In the genomic region with DNA sequence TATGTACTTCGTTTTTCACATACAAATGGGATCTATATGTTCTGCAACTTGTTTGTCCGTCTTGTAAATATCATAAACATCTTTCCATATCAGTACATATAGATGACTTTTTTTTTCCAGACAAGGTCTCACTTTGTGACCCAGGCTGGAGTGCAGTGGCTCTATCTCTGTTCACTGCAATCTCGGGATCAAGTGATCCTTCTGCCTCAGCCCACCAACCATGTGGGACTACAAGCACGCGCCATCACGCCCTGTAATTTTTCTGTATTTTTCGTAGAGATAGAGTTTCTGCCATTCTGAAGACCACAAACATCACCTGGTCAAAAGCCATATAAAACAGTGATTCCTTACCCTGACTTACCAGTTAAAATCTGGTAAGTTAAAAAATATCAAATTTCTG, we compare ENCODE assay signal across 9 cellular contexts. TPM values are rescaled to one million over a fixed set of nuclear protein-coding genes. Genes with fewer than 3 reads are reported as not detected.
A peak's percentile ranks its signal among the peaks of the same experiment; 100 is the strongest.
DNase-seq lines count a peak whose midpoint lies in the region; ATAC-seq and TF ChIP-seq lines count a peak whose summit lies in the region.
"Had no signal": no experiment of that assay in that cellular context is flagged by ENCODE, and none has a peak within 500 bp of the region (broad histone marks: within the 10 kb centered on the region; RNA-seq: fewer than 3 reads in every experiment).

No MANE protein-coding gene starts in this region.

- TF ChIP-seq CTCF in activated CD8-positive, alpha-beta T cell treated with anti-CD3 and anti-CD28 coated beads for 36 hours (IDR thresholded peaks at IDR 0.05) = no peak

- intact Hi-C loops in activated CD8-positive, alpha-beta T cell treated with anti-CD3 and anti-CD28 coated beads for 36 hours (cut with micrococcal nuclease) = no loop called here

- no peaks in the 10 kb centered on the region for H3K27me3 Mint-ChIP-seq in activated CD8-positive, alpha-beta T cell treated with anti-CD3 and anti-CD28 coated beads for 36 hours
- no peaks in the 10 kb centered on the region for H3K27me3 Mint-ChIP-seq in naive B cell

- peak overlapping the region; percentile 94 for H3K4me3 Mint-ChIP-seq in activated CD8-positive, alpha-beta T cell treated with anti-CD3 and anti-CD28 coated beads for 36 hours
- peak overlapping the region in 5 of 8 donors; percentile 27 to 100 (median 98) for H3K4me3 Mint-ChIP-seq in naive B cell

- H3K9me3 ChIP-seq in KOPT-K1 (ENCODE audit: insufficient read depth, low read length, poor library complexity, severe bottlenecking) = no peaks in the 10 kb centered on the region

- peak overlapping the region; percentile 96 for H3K27ac ChIP-seq in KOPT-K1 (ENCODE audit: low read depth, low read length, poor library complexity, severe bottlenecking)

- peak overlapping the region; percentile 2 for H3K4me3 ChIP-seq in GM08714 (ENCODE audit: low read length)

- H3K4me1 Mint-ChIP-seq in activated CD8-positive, alpha-beta T cell treated with anti-CD3 and anti-CD28 coated beads for 36 hours (ENCODE audit: low read depth) = peaks cover 20% of the 10 kb centered on the region
- H3K4me1 Mint-ChIP-seq in naive B cell = peaks cover 27 to 32% (median 31%) of the 10 kb centered on the region in 3 donors

- H3K9me3 Mint-ChIP-seq in activated CD8-positive, alpha-beta T cell treated with anti-CD3 and anti-CD28 coated beads for 36 hours = peaks cover 6% of the 10 kb centered on the region
- peaks cover 0 to 6% (median 0%) of the 10 kb centered on the region in 7 donors for H3K9me3 Mint-ChIP-seq in naive B cell

- peaks cover 42% of the 10 kb centered on the region for H3K36me3 Mint-ChIP-seq in activated CD8-positive, alpha-beta T cell treated with anti-CD3 and anti-CD28 coated beads for 36 hours (ENCODE audit: low read depth)
- peaks cover 7 to 11% of the 10 kb centered on the region in 2 donors for H3K36me3 Mint-ChIP-seq in naive B cell

- ATAC-seq in activated CD8-positive, alpha-beta T cell treated with anti-CD3 and anti-CD28 coated beads for 36 hours = no peak
- ATAC-seq in naive B cell (ENCODE audit: low read depth in 2 of 2) = no peak
- no peak for ATAC-seq in HG02623 (IDR thresholded peaks at IDR 0.05; ENCODE audit: unreplicated experiment)

- H3K36me3 ChIP-seq in KOPT-K1 (ENCODE audit: insufficient read depth, low read length) = peaks cover 26% of the 10 kb centered on the region

- POLR2A ChIA-PET in activated CD8-positive, alpha-beta T cell treated with anti-CD3 and anti-CD28 coated beads for 36 hours (lab: Charles Lee) = no interaction called here

- CTCF ChIA-PET in activated CD8-positive, alpha-beta T cell treated with anti-CD3 and anti-CD28 coated beads for 36 hours (lab: Charles Lee) = no interaction called here

- H3K27ac Mint-ChIP-seq in activated CD8-positive, alpha-beta T cell treated with anti-CD3 and anti-CD28 coated beads for 36 hours = peak overlapping the region; percentile 27
- peak overlapping the region in 1 of 6 donors; percentile 24 for H3K27ac Mint-ChIP-seq in naive B cell

- no peak for DNase-seq in activated CD8-positive, alpha-beta T cell treated with anti-CD3 and anti-CD28 coated beads for 36 hours
- DNase-seq in naive B cell (no peak), OCI-M2 (lab: John Stamatoyannopoulos, UW; ENCODE audit: unreplicated experiment) (no peak), hypothalamus (lab: John Stamatoyannopoulos, UW) (no peak)
- DNase-seq: NCI-H1105; stimulated activated CD4-positive, alpha-beta T cell treated with anti-CD3 and anti-CD28 coated beads, Interleukin-4, amount 100 ng/mL, for 24 hours had no signal

RNA-seq across cellular contexts. Expression of a gene that starts 37.7 kb away (rescaled TPM):
- total RNA-seq in activated CD8-positive, alpha-beta T cell treated with anti-CD3 and anti-CD28 coated beads for 36 hours = 100 to 1,000 TPM; 167 to 179 TPM
- 10 to 100 TPM; 12.0 to 64.0 (median 54.9) TPM for polyA plus RNA-seq in naive B cell (ENCODE audit: low read depth in 6 of 6)
